8 cellular contexts compared by ENCODE assay signal in genomic region chr17:57747221-57748017, GRCh38. TPM values are rescaled to one million over a fixed set of nuclear protein-coding genes. Genes with fewer than 3 reads are reported as not detected.
A peak's percentile ranks its signal among the peaks of the same experiment; 100 is the strongest.
DNase-seq lines count a peak whose midpoint lies in the region; ATAC-seq, FAIRE-seq and TF ChIP-seq lines count a peak whose summit lies in the region.

No MANE protein-coding gene starts in this region.

- POLR2A ChIA-PET in activated naive CD8-positive, alpha-beta T cell treated with anti-CD3 and anti-CD28 coated beads, Interleukin-2, amount 10 ng/mL, durations not matched to agents 7 days and 5 days (lab: Charles Lee): interaction anchor here (0.6 kb wide), 1 partner anchor 835 kb away, joined by 3 read pairs; no protein-coding TSS in a partner anchor

- H3K4me1 Mint-ChIP-seq in activated naive CD8-positive, alpha-beta T cell treated with anti-CD3 and anti-CD28 coated beads, Interleukin-2, amount 10 ng/mL, durations not matched to agents 7 days and 5 days: peaks cover 21% of the 10 kb centered on the region

- H3K4me3 ChIP-seq in retinal pigment epithelial cell (ENCODE audit: low read length): no peak overlapping the region

- no peaks in the 10 kb centered on the region for H3K27me3 Mint-ChIP-seq in activated naive CD8-positive, alpha-beta T cell treated with anti-CD3 and anti-CD28 coated beads, Interleukin-2, amount 10 ng/mL, durations not matched to agents 7 days and 5 days

- DNase-seq in ELF-1 (ENCODE audit: low read depth, low spot score) (peak; percentile 52), RCC 7860 (ENCODE audit: low spot score) (peak; percentile 45), left cardiac atrium (no peak), retinal pigment epithelial cell (ENCODE audit: low read depth) (peak; percentile 34)
- peak; percentile 43 for DNase-seq in activated naive CD8-positive, alpha-beta T cell treated with anti-CD3 and anti-CD28 coated beads, Interleukin-2, amount 10 ng/mL, durations not matched to agents 7 days and 5 days

- no peak overlapping the region for H3K27ac Mint-ChIP-seq in activated naive CD8-positive, alpha-beta T cell treated with anti-CD3 and anti-CD28 coated beads, Interleukin-2, amount 10 ng/mL, durations not matched to agents 7 days and 5 days

- FAIRE-seq in RCC 7860 (lab: Jason Lieb, UNC): peak; percentile 18

- TF ChIP-seq CTCF in LNCAP (IDR thresholded peaks at IDR 0.05): peak; percentile 88
- TF ChIP-seq CTCF in retinal pigment epithelial cell (conservative IDR thresholded peaks at IDR 0.05; ENCODE audit: low read depth, low read length): peak; percentile 89

- H3K4me3 Mint-ChIP-seq in activated naive CD8-positive, alpha-beta T cell treated with anti-CD3 and anti-CD28 coated beads, Interleukin-2, amount 10 ng/mL, durations not matched to agents 7 days and 5 days: no peak overlapping the region

- intact Hi-C loops in left cardiac atrium (cut with DNase I): loop anchor here (5.0 kb wide), 3 partner anchors 150 to 615 kb away; no protein-coding TSS in a partner anchor

- peak; percentile 63 for ATAC-seq in activated naive CD8-positive, alpha-beta T cell treated with anti-CD3 and anti-CD28 coated beads, Interleukin-2, amount 10 ng/mL, durations not matched to agents 7 days and 5 days (ENCODE audit: low read depth)
- ATAC-seq in left cardiac atrium (peak; percentile 42 to 67), HG02981 (IDR thresholded peaks at IDR 0.05; ENCODE audit: unreplicated experiment) (no peak), GM21619 (IDR thresholded peaks at IDR 0.05; ENCODE audit: unreplicated experiment) (no peak)

- no peaks in the 10 kb centered on the region for H3K9me3 Mint-ChIP-seq in activated naive CD8-positive, alpha-beta T cell treated with anti-CD3 and anti-CD28 coated beads, Interleukin-2, amount 10 ng/mL, durations not matched to agents 7 days and 5 days

- peaks cover 2% of the 10 kb centered on the region for H3K36me3 Mint-ChIP-seq in activated naive CD8-positive, alpha-beta T cell treated with anti-CD3 and anti-CD28 coated beads, Interleukin-2, amount 10 ng/mL, durations not matched to agents 7 days and 5 days

RNA-seq across cellular contexts. Expression of gene CCDC182, which starts 2.3 kb away (rescaled TPM):
- not detected for total RNA-seq in activated naive CD8-positive, alpha-beta T cell treated with anti-CD3 and anti-CD28 coated beads, Interleukin-2, amount 10 ng/mL, durations not matched to agents 7 days and 5 days
- total RNA-seq in left cardiac atrium: not detected

Comparison
In these comparisons a context has a peak if more than half of its experiments do, and no peak if none do; other contexts are left out.
1. ATAC-seq: peak in activated naive CD8-positive, alpha-beta T cell treated with anti-CD3 and anti-CD28 coated beads, Interleukin-2, amount 10 ng/mL, durations not matched to agents 7 days and 5 days (single experiment) and left cardiac atrium (2 of 2); none in HG02981 (single experiment) and GM21619 (single experiment).